ENCODE assay signal across 8 cellular contexts in the genomic region with DNA sequence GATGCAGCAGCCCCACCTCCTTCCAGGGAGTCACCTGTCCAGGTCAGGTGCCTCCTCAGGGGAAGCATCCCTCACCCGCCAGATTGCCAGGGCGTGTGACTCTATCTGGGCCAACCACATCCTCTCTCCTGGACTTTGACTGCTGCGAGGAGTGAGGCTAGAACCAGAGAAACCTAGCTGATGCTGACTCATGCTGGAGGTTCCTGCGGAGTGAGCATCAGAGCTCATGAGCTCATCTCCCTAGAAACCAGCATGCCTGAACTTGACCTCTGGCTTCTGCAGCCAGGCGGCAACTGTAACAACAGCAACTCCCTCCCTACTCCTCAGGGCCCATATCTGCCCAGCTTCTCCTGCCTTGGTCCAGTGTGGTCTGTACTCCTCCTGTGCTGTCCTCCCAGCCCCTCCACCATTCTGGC. TPM values are rescaled to one million over a fixed set of nuclear protein-coding genes. Genes with fewer than 3 reads are reported as not detected.
DNase-seq lines count a peak whose midpoint lies in the region; ATAC-seq and TF ChIP-seq lines count a peak whose summit lies in the region.

No MANE protein-coding gene starts in this region.

- H3K4me3 ChIP-seq in OCI-LY3 (ENCODE audit: low read length) (no peak overlapping the region), spleen (no peak overlapping the region)

- POLR2A ChIA-PET in CD4-positive, alpha-beta T cell (lab: Charles Lee): interaction anchor here (0.8 to 3.9 kb wide), 9 partner anchors 13 to 93 kb away, joined by 3 to 26 read pairs (median 4); partner anchors contain the start of gene SLC20A1

- no peaks in the 10 kb centered on the region for H3K9me3 Mint-ChIP-seq in CD4-positive, alpha-beta T cell
- H3K9me3 Mint-ChIP-seq in activated T-cell treated with anti-CD3 and anti-CD28 coated beads, Interleukin-2, amount 50 U/mL, for 72 hours: no peaks in the 10 kb centered on the region

- TF ChIP-seq CTCF in CD4-positive, alpha-beta T cell (IDR thresholded peaks at IDR 0.05): no peak
- TF ChIP-seq CTCF in OCI-LY3 (IDR thresholded peaks at IDR 0.05; ENCODE audit: low read depth, low read length): no peak
- no peak for TF ChIP-seq CTCF in spleen (IDR thresholded peaks at IDR 0.05 in 8 of 11, conservative IDR thresholded peaks at IDR 0.05 in 3 of 11)

- no peaks in the 10 kb centered on the region for H4K20me1 ChIP-seq in OCI-LY3 (ENCODE audit: insufficient read depth, low read length)

- H3K36me3 ChIP-seq in OCI-LY3 (replicated peaks; ENCODE audit: low read depth, low read length) (no peaks in the 10 kb centered on the region), spleen (no peaks in the 10 kb centered on the region)

- peak in 8 of 10 experiments; percentile 12 to 38 (median 29) for DNase-seq in CD4-positive, alpha-beta T cell
- DNase-seq in activated T-cell treated with anti-CD3 and anti-CD28 coated beads, Interleukin-2, amount 50 U/mL, for 72 hours: peak; percentile 72 to 82
- DNase-seq in Right ventricle myocardium inferior (ENCODE audit: missing footprints): no peak
- no peak for DNase-seq in spleen
- no peak for DNase-seq in NCI-H187 (lab: John Stamatoyannopoulos, UW)

- no peaks in the 10 kb centered on the region for H3K9me3 ChIP-seq in CD4-positive, alpha-beta T cell (ENCODE audit: control insufficient read depth, low read length)
- H3K9me3 ChIP-seq in OCI-LY3 (ENCODE audit: insufficient read depth, low read length) (no peaks in the 10 kb centered on the region), spleen (no peaks in the 10 kb centered on the region)

- H3K36me3 Mint-ChIP-seq in CD4-positive, alpha-beta T cell (ENCODE audit: low read depth): no peaks in the 10 kb centered on the region
- H3K36me3 Mint-ChIP-seq in activated T-cell treated with anti-CD3 and anti-CD28 coated beads, Interleukin-2, amount 50 U/mL, for 72 hours (ENCODE audit: insufficient read depth in 2 of 2): no peaks in the 10 kb centered on the region

- H3K79me2 ChIP-seq in OCI-LY3 (ENCODE audit: low read length): no peaks in the 10 kb centered on the region

- H3K9ac ChIP-seq in OCI-LY3 (ENCODE audit: low read length): peak overlapping the region; percentile 54; the same call in 1 of the 2 replicates

- peak overlapping the region; percentile 51 for H3K27ac Mint-ChIP-seq in CD4-positive, alpha-beta T cell
- peak overlapping the region; percentile 66 for H3K27ac Mint-ChIP-seq in activated T-cell treated with anti-CD3 and anti-CD28 coated beads, Interleukin-2, amount 50 U/mL, for 72 hours

- H3K4me1 ChIP-seq in OCI-LY3 (ENCODE audit: low read length) (peaks cover 36% of the 10 kb centered on the region), spleen (peaks cover 8 to 45% (median 28%) of the 10 kb centered on the region in 6 donors)

- no peak overlapping the region for H3K27ac ChIP-seq in CD4-positive, alpha-beta T cell (ENCODE audit: low read depth, low read length)
- peak overlapping the region; percentile 41 for H3K27ac ChIP-seq in OCI-LY3 (ENCODE audit: low read length)
- H3K27ac ChIP-seq in spleen: peak overlapping the region in 7 of 8 donors; percentile 20 to 80 (median 64)

- peak overlapping the region; percentile 14 for H3K4me3 Mint-ChIP-seq in CD4-positive, alpha-beta T cell
- H3K4me3 Mint-ChIP-seq in activated T-cell treated with anti-CD3 and anti-CD28 coated beads, Interleukin-2, amount 50 U/mL, for 72 hours: peak overlapping the region; percentile 66 to 82

- H2AFZ ChIP-seq in OCI-LY3 (ENCODE audit: low read depth, low read length): peak overlapping the region; percentile 72

- no peaks in the 10 kb centered on the region for H3K27me3 ChIP-seq in CD4-positive, alpha-beta T cell (ENCODE audit: control insufficient read depth, insufficient read depth, low read length)
- H3K27me3 ChIP-seq in OCI-LY3 (ENCODE audit: low read depth, low read length): no peaks in the 10 kb centered on the region
- H3K27me3 ChIP-seq in spleen (replicated peaks in 1 of 7): no peaks in the 10 kb centered on the region

- ATAC-seq in CD4-positive, alpha-beta T cell (ENCODE audit: poor library complexity): peak; percentile 69
- ATAC-seq in GM19351 (IDR thresholded peaks at IDR 0.05; ENCODE audit: unreplicated experiment) (peak; percentile 76), HG03432 (IDR thresholded peaks at IDR 0.05; ENCODE audit: unreplicated experiment) (peak; percentile 93), Right ventricle myocardium inferior (peak; percentile 58)
- ATAC-seq in activated T-cell treated with anti-CD3 and anti-CD28 coated beads, Interleukin-2, amount 50 U/mL, for 72 hours (replicated peaks in 1 of 2): peak; percentile 92 to 93

- WGBS in spleen, 5 donors: 13 to 31% (median 18%) methylated on average over 5 of the region's 5 CpGs

- CTCF ChIA-PET in CD4-positive, alpha-beta T cell (lab: Charles Lee): interaction anchor here (0.8 to 4.0 kb wide), 3 partner anchors 34 to 92 kb away, joined by 4 to 41 read pairs (median 5); no protein-coding TSS in a partner anchor

- H3K4me1 Mint-ChIP-seq in CD4-positive, alpha-beta T cell (ENCODE audit: low read depth): peaks cover 22% of the 10 kb centered on the region
- peaks cover 36% of the 10 kb centered on the region for H3K4me1 Mint-ChIP-seq in activated T-cell treated with anti-CD3 and anti-CD28 coated beads, Interleukin-2, amount 50 U/mL, for 72 hours (ENCODE audit: low read depth)

- TF ChIP-seq POLR2A in spleen (IDR thresholded peaks at IDR 0.05): no peak

- peak overlapping the region; percentile 52 for H3K4me2 ChIP-seq in OCI-LY3 (ENCODE audit: low read length)

- no peaks in the 10 kb centered on the region for H3K27me3 Mint-ChIP-seq in CD4-positive, alpha-beta T cell
- H3K27me3 Mint-ChIP-seq in activated T-cell treated with anti-CD3 and anti-CD28 coated beads, Interleukin-2, amount 50 U/mL, for 72 hours (ENCODE audit: low read depth): no peaks in the 10 kb centered on the region

- intact Hi-C loops in CD4-positive, alpha-beta T cell (cut with DNase I, micrococcal nuclease): no loop called here
- intact Hi-C loops in Right ventricle myocardium inferior (cut with DNase I): no loop called here
- intact Hi-C loops in spleen (cut with DNase I; ENCODE audit: low total_unique reads): no loop called here

RNA-seq across cellular contexts. Expression of gene NT5DC4, which starts 28.3 kb away (rescaled TPM):
- not detected for total RNA-seq in CD4-positive, alpha-beta T cell
- total RNA-seq in activated T-cell treated with anti-CD3 and anti-CD28 coated beads, Interleukin-2, amount 50 U/mL, for 72 hours: 1 to 10 TPM in 1 of 2 donors, not detected in 1; 1.2 TPM
- total RNA-seq in Right ventricle myocardium inferior (not detected), spleen (1 to 10 TPM in 6 of 7 donors, under 1 TPM in 1; 0.28 to 3.8 (median 2.2) TPM)
- under 1 TPM; 0.47 to 0.83 (median 0.72) TPM for polyA plus RNA-seq in spleen

RNA-seq across cellular contexts. Expression of gene SLC20A1, which starts 46.8 kb away (rescaled TPM):
- total RNA-seq in CD4-positive, alpha-beta T cell: 100 to 1,000 TPM; 130 to 139 TPM
- total RNA-seq in activated T-cell treated with anti-CD3 and anti-CD28 coated beads, Interleukin-2, amount 50 U/mL, for 72 hours: 10 to 100 TPM; 54.3 to 66.1 TPM
- total RNA-seq in Right ventricle myocardium inferior (10.2 TPM), spleen (10 to 100 TPM; 49.0 to 83.6 (median 69.9) TPM)
- polyA plus RNA-seq in spleen: 10 to 100 TPM; 15.4 to 24.5 (median 17.8) TPM

Comparison
In these comparisons a context has a peak if more than half of its experiments do, and no peak if none do; other contexts are left out.
1. DNase-seq: peak in CD4-positive, alpha-beta T cell (8 of 10) and activated T-cell treated with anti-CD3 and anti-CD28 coated beads, Interleukin-2, amount 50 U/mL, for 72 hours (2 of 2); none in Right ventricle myocardium inferior (single experiment), spleen (single experiment) and NCI-H187 (0 of 2).
2. Peak in every context shown above with its lines, with median percentiles within 50 percentile points of each other: ATAC-seq.